In the genomic region with DNA sequence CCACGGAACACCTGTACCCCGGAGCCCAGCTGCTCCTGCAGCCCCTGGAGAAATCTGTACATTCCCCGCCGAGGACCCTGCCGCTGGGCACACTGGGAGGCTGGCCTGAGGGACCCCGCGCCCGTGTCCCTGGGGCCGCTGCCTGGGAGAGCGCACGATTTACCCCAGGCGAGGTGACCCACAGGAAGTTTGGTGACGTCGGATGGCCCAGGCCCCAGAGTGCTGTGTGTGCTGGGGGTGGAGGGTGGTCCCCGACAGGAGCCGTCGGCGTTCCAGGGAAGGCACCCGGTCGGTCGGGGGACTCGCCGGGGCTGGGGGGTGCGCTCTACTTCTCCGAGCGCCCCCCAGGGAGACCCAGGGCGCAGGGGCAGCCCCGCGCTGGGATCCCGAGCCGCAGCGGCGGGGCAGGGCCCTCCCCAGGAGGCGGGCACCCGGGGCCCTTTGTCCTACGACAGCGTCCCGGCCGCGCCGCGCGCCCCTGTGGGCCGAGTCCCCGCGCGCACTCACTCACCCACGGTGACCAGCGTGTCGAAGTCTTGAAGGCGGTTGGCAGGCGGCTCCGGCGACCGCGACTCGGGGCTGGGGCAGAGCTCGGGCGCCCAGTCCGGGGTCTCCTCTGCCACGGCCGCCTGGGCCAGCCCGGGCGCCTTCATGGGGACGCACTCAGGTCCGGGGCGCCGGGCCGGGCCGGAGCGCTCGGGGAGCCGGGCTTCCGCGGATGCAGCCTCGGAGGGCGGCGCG, we compare ENCODE assay signal across 8 cellular contexts.
A peak's percentile ranks its signal among the peaks of the same experiment; 100 is the strongest.
DNase-seq lines count a peak whose midpoint lies in the region; ATAC-seq and TF ChIP-seq lines count a peak whose summit lies in the region.
"Not testable (repeated sequence)": the region's sequence is repeated elsewhere in the genome, so short reads cannot be mapped to it uniquely, and the experiment has no call there.

No MANE protein-coding gene starts in this region.

- not testable (repeated sequence) for H2BK5ac ChIP-seq in IMR-90 (ENCODE audit: low read depth, low read length, poor library complexity, severe bottlenecking)

- H3K79me1 ChIP-seq in IMR-90 (ENCODE audit: low read depth in 1 of 2, low read length in 2 of 2), result not testable (repeated sequence)

- H2AK5ac ChIP-seq in IMR-90 (ENCODE audit: low read depth, low read length), result not testable (repeated sequence)

- POLR2A ChIA-PET in IMR-90 (lab: Charles Lee; ENCODE audit: unreplicated experiment), result not testable (repeated sequence)

- not testable (repeated sequence) for H4K20me1 ChIP-seq in IMR-90 (ENCODE audit: insufficient read depth, low read length)

- in situ Hi-C loops in IMR-90 (cut with MboI; ENCODE audit: low sequenced_read_pairs), result not testable (repeated sequence)

- TF ChIP-seq POLR2A in IMR-90 (IDR thresholded peaks at IDR 0.05; ENCODE audit: low read depth, low read length); body of pancreas (IDR thresholded peaks at IDR 0.05): not testable (repeated sequence)

- H3K4me1 ChIP-seq in IMR-90 (ENCODE audit: control insufficient read depth, insufficient read depth, low read length); body of pancreas: not testable (repeated sequence)

- BruUV-seq in IMR-90 (replicated peaks; lab: Mats Ljungman, UMichigan), result not testable (repeated sequence)

- H3K36me3 ChIP-seq in IMR-90 (ENCODE audit: control insufficient read depth, insufficient read depth, low read length); body of pancreas (replicated peaks in 1 of 2; ENCODE audit: insufficient read depth in 1 of 2, low read depth in 2 of 2): not testable (repeated sequence)

- TF ChIP-seq CTCF in IMR-90 (conservative IDR thresholded peaks at IDR 0.05; ENCODE audit: low read depth, low read length); body of pancreas (IDR thresholded peaks at IDR 0.05): not testable (repeated sequence)

- not testable (repeated sequence) for H3K14ac ChIP-seq in IMR-90 (replicated peaks; ENCODE audit: low read depth, low read length)

- H3K4me3 ChIP-seq in IMR-90 (ENCODE audit: insufficient read depth, low read depth, low read length); body of pancreas: not testable (repeated sequence)

- not testable (repeated sequence) for H3K9ac ChIP-seq in IMR-90 (ENCODE audit: low read depth, low read length)

- peak; percentile 37 for ATAC-seq in GM18517 (IDR thresholded peaks at IDR 0.05; ENCODE audit: unreplicated experiment)
- ATAC-seq in GM19397 (IDR thresholded peaks at IDR 0.05; ENCODE audit: unreplicated experiment), result peak; percentile 38
- ATAC-seq in GM21576 (IDR thresholded peaks at IDR 0.05; ENCODE audit: unreplicated experiment), result peak; percentile 39
- ATAC-seq in HG02798 (IDR thresholded peaks at IDR 0.05; ENCODE audit: poor library complexity, unreplicated experiment), result peak; percentile 39
- peak; percentile 28 for ATAC-seq in HG03097 (IDR thresholded peaks at IDR 0.05; ENCODE audit: low FRiP score, unreplicated experiment)
- peak; percentile 42 for ATAC-seq in IMR-90 (ENCODE audit: low read depth)
- peak; percentile 64 for ATAC-seq in body of pancreas
- ATAC-seq in stimulated activated effector memory CD8-positive, alpha-beta T cell treated with anti-CD3 and anti-CD28 coated beads, Interleukin-12 subunit alpha, Interleukin-12 subunit beta, amount 100 ng/mL, for 72 hours, result peak; percentile 63

- not testable (repeated sequence) for H3K4me1 Mint-ChIP-seq in stimulated activated effector memory CD8-positive, alpha-beta T cell treated with anti-CD3 and anti-CD28 coated beads, Interleukin-12 subunit alpha, Interleukin-12 subunit beta, amount 100 ng/mL, for 72 hours

- H3K4me3 Mint-ChIP-seq in stimulated activated effector memory CD8-positive, alpha-beta T cell treated with anti-CD3 and anti-CD28 coated beads, Interleukin-12 subunit alpha, Interleukin-12 subunit beta, amount 100 ng/mL, for 72 hours, result not testable (repeated sequence)

- DNase-seq in IMR-90; body of pancreas; stimulated activated effector memory CD8-positive, alpha-beta T cell treated with anti-CD3 and anti-CD28 coated beads, Interleukin-12 subunit alpha, Interleukin-12 subunit beta, amount 100 ng/mL, for 72 hours (ENCODE audit: low spot score in 2 of 2): not testable (repeated sequence)

- intact Hi-C loops in IMR-90 (cut with micrococcal nuclease); body of pancreas (cut with DNase I): not testable (repeated sequence)

- not testable (repeated sequence) for H2BK15ac ChIP-seq in IMR-90 (ENCODE audit: low read depth, low read length)

- H3K9me1 ChIP-seq in IMR-90 (ENCODE audit: insufficient read depth, low read length), result not testable (repeated sequence)

- CTCF ChIA-PET in IMR-90 (lab: Yijun Ruan, JAX), result not testable (repeated sequence)

- not testable (repeated sequence) for H4K8ac ChIP-seq in IMR-90 (ENCODE audit: low read depth in 2 of 2, low read length in 2 of 2)

- H3K27me3 ChIP-seq in IMR-90 (ENCODE audit: control insufficient read depth, insufficient read depth, low read length); body of pancreas: not testable (repeated sequence)

- H4K5ac ChIP-seq in IMR-90 (ENCODE audit: low read depth, low read length), result not testable (repeated sequence)

- H3K4me2 ChIP-seq in IMR-90 (ENCODE audit: low read depth, low read length), result not testable (repeated sequence)

- H3K56ac ChIP-seq in IMR-90 (ENCODE audit: extremely low read depth, insufficient read depth, low read length), result not testable (repeated sequence)

- H3K23ac ChIP-seq in IMR-90 (ENCODE audit: low read depth, low read length), result not testable (repeated sequence)

- not testable (repeated sequence) for H2AK9ac ChIP-seq in IMR-90 (replicated peaks; ENCODE audit: low read depth, low read length, poor library complexity)

- TF ChIP-seq RAD21 in IMR-90 (IDR thresholded peaks at IDR 0.05; ENCODE audit: low read length), result not testable (repeated sequence)

- not testable (repeated sequence) for H3K9me3 ChIP-seq in IMR-90 (ENCODE audit: control insufficient read depth, insufficient read depth, low read length); body of pancreas

- not testable (repeated sequence) for H2AFZ ChIP-seq in IMR-90 (replicated peaks; ENCODE audit: low read length, poor library complexity)

- not testable (repeated sequence) for H3K4ac ChIP-seq in IMR-90 (ENCODE audit: low read depth, low read length)

- WGBS in IMR-90 (ENCODE audit: extremely low coverage in 2 of 2, insufficient read length in 1 of 2), 2 experiments, result no CpG with 5 or more reads among the region's 79 CpGs
- no CpG with 5 or more reads among the region's 79 CpGs for WGBS in body of pancreas, 2 donors

- H2BK20ac ChIP-seq in IMR-90 (ENCODE audit: low read depth, low read length), result not testable (repeated sequence)

- not testable (repeated sequence) for H3K27ac Mint-ChIP-seq in stimulated activated effector memory CD8-positive, alpha-beta T cell treated with anti-CD3 and anti-CD28 coated beads, Interleukin-12 subunit alpha, Interleukin-12 subunit beta, amount 100 ng/mL, for 72 hours

- H3K18ac ChIP-seq in IMR-90 (ENCODE audit: low read depth, low read length), result not testable (repeated sequence)

- not testable (repeated sequence) for H3K27ac ChIP-seq in IMR-90 (ENCODE audit: insufficient read depth, low read length); body of pancreas

- not testable (repeated sequence) for H2BK120ac ChIP-seq in IMR-90 (ENCODE audit: low read depth, low read length)

- dilution Hi-C loops in IMR-90 (cut with HindIII; ENCODE audit: low sequenced_read_pairs, unreplicated experiment), result not testable (repeated sequence)

- not testable (repeated sequence) for H3K36me3 Mint-ChIP-seq in stimulated activated effector memory CD8-positive, alpha-beta T cell treated with anti-CD3 and anti-CD28 coated beads, Interleukin-12 subunit alpha, Interleukin-12 subunit beta, amount 100 ng/mL, for 72 hours

- H4K91ac ChIP-seq in IMR-90 (ENCODE audit: insufficient read depth, low read depth, low read length), result not testable (repeated sequence)

- not testable (repeated sequence) for H3K9me3 Mint-ChIP-seq in stimulated activated effector memory CD8-positive, alpha-beta T cell treated with anti-CD3 and anti-CD28 coated beads, Interleukin-12 subunit alpha, Interleukin-12 subunit beta, amount 100 ng/mL, for 72 hours
